In genomic region chr12:57899010-57899662, GRCh38 we compare ENCODE assay signal across 8 cellular contexts. TPM values are rescaled to one million over a fixed set of nuclear protein-coding genes. Genes with fewer than 3 reads are reported as not detected.
DNase-seq lines count a peak whose midpoint lies in the region; ATAC-seq and TF ChIP-seq lines count a peak whose summit lies in the region.

No MANE protein-coding gene starts in this region.

- no peaks in the 10 kb centered on the region for H3K36me3 ChIP-seq in CD4-positive, alpha-beta memory T cell (ENCODE audit: insufficient read depth, low read length)
- no peaks in the 10 kb centered on the region for H3K36me3 ChIP-seq in IMR-90 (ENCODE audit: control insufficient read depth, insufficient read depth, low read length)
- no peaks in the 10 kb centered on the region for H3K36me3 ChIP-seq in parathyroid adenoma (ENCODE audit: control insufficient read depth, insufficient read depth, low read length)
- H3K36me3 ChIP-seq in uterus: no peaks in the 10 kb centered on the region

- peak overlapping the region in 1 of 2 donors; percentile 22 for H3K4me3 ChIP-seq in CD4-positive, alpha-beta memory T cell (ENCODE audit: low read length in 2 of 2)
- H3K4me3 ChIP-seq in IMR-90 (ENCODE audit: insufficient read depth, low read depth, low read length) (no peak overlapping the region), parathyroid adenoma (ENCODE audit: low read depth, low read length) (no peak overlapping the region), uterus (no peak overlapping the region)

- TF ChIP-seq POLR2A in IMR-90 (IDR thresholded peaks at IDR 0.05; ENCODE audit: low read depth, low read length): no peak
- TF ChIP-seq POLR2A in uterus (IDR thresholded peaks at IDR 0.05): no peak

- POLR2A ChIA-PET in CD4-positive, alpha-beta memory T cell (lab: Charles Lee; ENCODE audit: partially characterized antibody): interaction anchor here (0.7 to 8.6 kb wide), 19 partner anchors 10 to 155 kb away, joined by 3 to 113 read pairs (median 5); partner anchors contain the start of genes AVIL, CTDSP2, EEF1AKMT3 and TSPAN31
- POLR2A ChIA-PET in IMR-90 (lab: Charles Lee; ENCODE audit: unreplicated experiment): interaction anchor here (1.0 kb wide), 1 partner anchor 52 kb away, joined by 3 read pairs; the partner anchor contains the start of gene CTDSP2

- H3K27me3 ChIP-seq in CD4-positive, alpha-beta memory T cell (ENCODE audit: insufficient read depth, low read length): no peaks in the 10 kb centered on the region
- H3K27me3 ChIP-seq in IMR-90 (ENCODE audit: control insufficient read depth, insufficient read depth, low read length) (no peaks in the 10 kb centered on the region), parathyroid adenoma (ENCODE audit: control insufficient read depth, insufficient read depth, low read length) (no peaks in the 10 kb centered on the region), uterus (no peaks in the 10 kb centered on the region)

- H2BK120ac ChIP-seq in IMR-90 (ENCODE audit: low read depth, low read length): peak overlapping the region; percentile 89

- WGBS in IMR-90 (ENCODE audit: extremely low coverage in 2 of 2, insufficient read length in 1 of 2), 2 experiments: 39% methylated on average over 4 of the region's 10 CpGs; no CpG with 5 or more reads in 1 of the 2 experiments

- peak overlapping the region; percentile 70 for H2BK5ac ChIP-seq in IMR-90 (ENCODE audit: low read depth, low read length, poor library complexity, severe bottlenecking)

- no peak for TF ChIP-seq CTCF in IMR-90 (conservative IDR thresholded peaks at IDR 0.05; ENCODE audit: low read depth, low read length)
- TF ChIP-seq CTCF in parathyroid adenoma (IDR thresholded peaks at IDR 0.05): no peak
- no peak for TF ChIP-seq CTCF in uterus (IDR thresholded peaks at IDR 0.05)

- H3K9me3 ChIP-seq in CD4-positive, alpha-beta memory T cell (ENCODE audit: control insufficient read depth in 1 of 2, low read length in 2 of 2): no peaks in the 10 kb centered on the region
- no peaks in the 10 kb centered on the region for H3K9me3 ChIP-seq in IMR-90 (ENCODE audit: control insufficient read depth, insufficient read depth, low read length)
- H3K9me3 ChIP-seq in parathyroid adenoma (ENCODE audit: control insufficient read depth, low read length): no peaks in the 10 kb centered on the region
- no peaks in the 10 kb centered on the region for H3K9me3 ChIP-seq in uterus

- H3K4me1 Mint-ChIP-seq in CD4-positive, alpha-beta memory T cell: peaks cover 50 to 56% (median 53%) of the 10 kb centered on the region in 4 donors

- H2BK15ac ChIP-seq in IMR-90 (ENCODE audit: low read depth, low read length): peak overlapping the region; percentile 63; the same call in 1 of the 3 replicates

- H2AFZ ChIP-seq in IMR-90 (replicated peaks; ENCODE audit: low read length, poor library complexity) (peak overlapping the region; percentile 36), parathyroid adenoma (peak overlapping the region; percentile 25)

- peak; percentile 6; the same call in 1 of the 2 replicates for TF ChIP-seq RAD21 in IMR-90 (IDR thresholded peaks at IDR 0.05; ENCODE audit: low read length)

- peaks cover 27% of the 10 kb centered on the region for H3K9me1 ChIP-seq in IMR-90 (ENCODE audit: insufficient read depth, low read length)

- H3K79me1 ChIP-seq in IMR-90 (ENCODE audit: low read depth in 1 of 2, low read length in 2 of 2): peaks cover 19 to 39% of the 10 kb centered on the region in 2 experiments

- peak overlapping the region; percentile 70 for H2AK9ac ChIP-seq in IMR-90 (replicated peaks; ENCODE audit: low read depth, low read length, poor library complexity)

- CTCF ChIA-PET in CD4-positive, alpha-beta memory T cell (lab: Charles Lee; ENCODE audit: partially characterized antibody): interaction anchor here (0.6 to 6.2 kb wide), 18 partner anchors 9 to 143 kb away, joined by 3 to 37 read pairs (median 8); partner anchors contain the start of genes CTDSP2 and TSFM
- CTCF ChIA-PET in IMR-90 (lab: Yijun Ruan, JAX): interaction anchor here (1.0 to 1.6 kb wide), 2 partner anchors 55 to 96 kb away, joined by 3 read pairs; no protein-coding TSS in a partner anchor

- peak overlapping the region; percentile 73 to 91 (median 84) for H3K4me3 Mint-ChIP-seq in CD4-positive, alpha-beta memory T cell

- H3K9me3 Mint-ChIP-seq in CD4-positive, alpha-beta memory T cell: peaks cover 0 to 2% (median 0%) of the 10 kb centered on the region in 8 donors

- peaks cover 3% of the 10 kb centered on the region; the same call in 1 of the 2 replicates for H4K20me1 ChIP-seq in IMR-90 (ENCODE audit: insufficient read depth, low read length)

- intact Hi-C loops in CD4-positive, alpha-beta memory T cell (cut with micrococcal nuclease): loop anchor here (1.0 to 2.0 kb wide), 3 partner anchors 34 to 117 kb away; partner anchors contain the start of gene TSFM
- intact Hi-C loops in IMR-90 (cut with micrococcal nuclease): loop anchor here (1.0 kb wide), 1 partner anchor 34 kb away; no protein-coding TSS in a partner anchor
- intact Hi-C loops in uterus (cut with DNase I; ENCODE audit: low total_unique reads): loop anchor here (5.0 kb wide), 1 partner anchor 57 kb away; no protein-coding TSS in a partner anchor

- H3K79me2 ChIP-seq in parathyroid adenoma: no peaks in the 10 kb centered on the region

- H3K27ac ChIP-seq in CD4-positive, alpha-beta memory T cell (ENCODE audit: low read depth, low read length): peak overlapping the region; percentile 82
- peak overlapping the region; percentile 97 for H3K27ac ChIP-seq in IMR-90 (ENCODE audit: insufficient read depth, low read length)
- H3K27ac ChIP-seq in parathyroid adenoma: no peak overlapping the region
- peak overlapping the region; percentile 98 to 100 for H3K27ac ChIP-seq in uterus

- H3K18ac ChIP-seq in IMR-90 (ENCODE audit: low read depth, low read length): peak overlapping the region; percentile 65; the same call in 1 of the 2 replicates

- H3K56ac ChIP-seq in IMR-90 (ENCODE audit: extremely low read depth, insufficient read depth, low read length): no peak overlapping the region

- peak overlapping the region; percentile 60 for H3K4me2 ChIP-seq in IMR-90 (ENCODE audit: low read depth, low read length)
- no peak overlapping the region for H3K4me2 ChIP-seq in parathyroid adenoma (ENCODE audit: low read length)

- H3K36me3 Mint-ChIP-seq in CD4-positive, alpha-beta memory T cell: no peaks in the 10 kb centered on the region

- no TSS peak for BruUV-seq in IMR-90 (replicated peaks; lab: Mats Ljungman, UMichigan)

- peak overlapping the region; percentile 18; the same call in 1 of the 2 replicates for H3K23ac ChIP-seq in IMR-90 (ENCODE audit: low read depth, low read length)

- H3K14ac ChIP-seq in IMR-90 (replicated peaks; ENCODE audit: low read depth, low read length): peak overlapping the region; percentile 73; the same call in 1 of the 2 replicates

- peak overlapping the region in 1 of 2 experiments; percentile 32; a peak in 1 of 4 replicates for H4K8ac ChIP-seq in IMR-90 (ENCODE audit: low read depth in 2 of 2, low read length in 2 of 2)

- in situ Hi-C loops in IMR-90 (cut with MboI; ENCODE audit: low sequenced_read_pairs): loop anchor here (10.0 kb wide), 1 partner anchor 54 kb away; the partner anchor contains the start of gene CTDSP2

- peak overlapping the region; percentile 81 for H3K4ac ChIP-seq in IMR-90 (ENCODE audit: low read depth, low read length)

- H2AK5ac ChIP-seq in IMR-90 (ENCODE audit: low read depth, low read length): peak overlapping the region; percentile 89

- H3K4me1 ChIP-seq in CD4-positive, alpha-beta memory T cell (ENCODE audit: insufficient read depth, low read length): peaks cover 62% of the 10 kb centered on the region
- H3K4me1 ChIP-seq in IMR-90 (ENCODE audit: control insufficient read depth, insufficient read depth, low read length) (peaks cover 47% of the 10 kb centered on the region), parathyroid adenoma (peaks cover 25% of the 10 kb centered on the region), uterus (peaks cover 26 to 36% of the 10 kb centered on the region in 2 donors)

- peak overlapping the region; percentile 99 to 100 (median 100) for H3K27ac Mint-ChIP-seq in CD4-positive, alpha-beta memory T cell

- H4K5ac ChIP-seq in IMR-90 (ENCODE audit: low read depth, low read length): peak overlapping the region; percentile 40

- dilution Hi-C loops in IMR-90 (cut with HindIII; ENCODE audit: low sequenced_read_pairs, unreplicated experiment): no loop called here

- DNase-seq in CD4-positive, alpha-beta memory T cell: peak; percentile 85 to 96 (median 86)
- DNase-seq in IMR-90: peak; percentile 81
- peak; percentile 71 to 77 for DNase-seq in activated CD4-positive, alpha-beta T cell treated with anti-CD3 and anti-CD28 coated beads, Interleukin-2, amount 50 U/mL, for 4 hours
- DNase-seq in dermis blood vessel endothelial cell: peak; percentile 40
- DNase-seq in uterus: peak; percentile 69 to 74
- no peak for DNase-seq in islet precursor cell

- H3K9ac ChIP-seq in IMR-90 (ENCODE audit: low read depth, low read length): peak overlapping the region; percentile 13; the same call in 1 of the 2 replicates
- H3K9ac ChIP-seq in parathyroid adenoma: no peak overlapping the region

- ATAC-seq in GM21381 (IDR thresholded peaks at IDR 0.05; ENCODE audit: unreplicated experiment): peak; percentile 80
- peak; percentile 30 for ATAC-seq in IMR-90 (ENCODE audit: low read depth)

- H3K27me3 Mint-ChIP-seq in CD4-positive, alpha-beta memory T cell: no peaks in the 10 kb centered on the region

- H4K91ac ChIP-seq in IMR-90 (ENCODE audit: insufficient read depth, low read depth, low read length): peak overlapping the region; percentile 40

- H2BK20ac ChIP-seq in IMR-90 (ENCODE audit: low read depth, low read length): peak overlapping the region; percentile 81

RNA-seq across cellular contexts. Expression of gene ATP23, which starts 42.2 kb away (rescaled TPM):
- 1 to 10 TPM; 6.1 to 6.7 TPM for total RNA-seq in CD4-positive, alpha-beta memory T cell
- polyA plus RNA-seq in CD4-positive, alpha-beta memory T cell: 10 to 100 TPM; 16.6 to 22.9 TPM
- total RNA-seq in IMR-90 (2012; rRNA removed): 7.2 TPM in 2 replicates
- polyA plus RNA-seq in IMR-90 (2012; rRNA removed): 5.4 and 6.4 TPM in 2 replicates
- 1.8 and 3.0 TPM in 2 replicates for polyA plus RNA-seq in IMR-90 (2012; cell fraction: cytosol; rRNA removed)
- polyA plus RNA-seq in IMR-90 (2012; cell fraction: nucleus; rRNA removed; ENCODE audit: low replicate concordance): 0.52 and 3.2 TPM in 2 replicates
- total RNA-seq in dermis blood vessel endothelial cell: 12.7 and 25.5 TPM in 2 replicates
- total RNA-seq in uterus: 10 to 100 TPM in 1 of 4 donors, 1 to 10 TPM in 3; 4.9 to 59.1 (median 8.6) TPM

RNA-seq across cellular contexts. Expression of gene CTDSP2, which starts 52.6 kb away (rescaled TPM):
- total RNA-seq in CD4-positive, alpha-beta memory T cell: 100 to 1,000 TPM; 274 to 285 TPM
- 10 to 100 TPM; 57.7 to 74.8 TPM for polyA plus RNA-seq in CD4-positive, alpha-beta memory T cell
- total RNA-seq in IMR-90 (2012; rRNA removed): 79.4 and 114 TPM in 2 replicates
- polyA plus RNA-seq in IMR-90 (2012; rRNA removed): 150 and 156 TPM in 2 replicates
- 134 and 187 TPM in 2 replicates for polyA plus RNA-seq in IMR-90 (2012; cell fraction: cytosol; rRNA removed)
- polyA plus RNA-seq in IMR-90 (2012; cell fraction: nucleus; rRNA removed; ENCODE audit: low replicate concordance): 152 and 213 TPM in 2 replicates
- total RNA-seq in dermis blood vessel endothelial cell: 85.4 and 140 TPM in 2 replicates
- total RNA-seq in uterus: 100 to 1,000 TPM in 2 of 4 donors, 10 to 100 TPM in 2; 66.2 to 212 (median 90.9) TPM
